Comparison of ENCODE assay signal across 8 cellular contexts in genomic region chr19:19461671-19462622, GRCh38. TPM values are rescaled to one million over a fixed set of nuclear protein-coding genes. Genes with fewer than 3 reads are reported as not detected.
DNase-seq lines count a peak whose midpoint lies in the region; ATAC-seq, FAIRE-seq and TF ChIP-seq lines count a peak whose summit lies in the region.

No MANE protein-coding gene starts in this region.

- WGBS in mesenchymal stem cell, result 35% methylated on average over 26 of the region's 27 CpGs

- H3K27ac ChIP-seq in mesenchymal stem cell (ENCODE audit: low read length, poor library complexity, severe bottlenecking), result peak overlapping the region; percentile 46

- TF ChIP-seq CTCF in type B pancreatic cell (conservative IDR thresholded peaks at IDR 0.05), result no peak

- no peaks in the 10 kb centered on the region for H3K27me3 Mint-ChIP-seq in type B pancreatic cell

- H2AK5ac ChIP-seq in mesenchymal stem cell (ENCODE audit: low read length, severe bottlenecking), result peak overlapping the region; percentile 66

- H2AFZ ChIP-seq in mesenchymal stem cell (ENCODE audit: low read depth, low read length), result no peak overlapping the region

- H3K4me3 ChIP-seq in mesenchymal stem cell (ENCODE audit: insufficient read depth in 1 of 2, low read depth in 1 of 2, low read length in 2 of 2), result peak overlapping the region in 1 of 2 experiments; percentile 2

- H2BK5ac ChIP-seq in mesenchymal stem cell (ENCODE audit: low read depth, low read length, poor library complexity, severe bottlenecking), result no peak overlapping the region

- H2BK12ac ChIP-seq in mesenchymal stem cell (ENCODE audit: low read length in 2 of 2), result peak overlapping the region; percentile 46 to 92

- no peak for FAIRE-seq in urothelium cell line (lab: Jason Lieb, UNC)

- H3K27ac Mint-ChIP-seq in type B pancreatic cell, result peak overlapping the region; percentile 95

- H3K36me3 ChIP-seq in mesenchymal stem cell (ENCODE audit: control insufficient read depth in 1 of 2, insufficient read depth in 2 of 2, low read depth in 1 of 2, low read length in 2 of 2), result peaks cover 22 to 25% of the 10 kb centered on the region in 2 experiments

- H3K79me1 ChIP-seq in mesenchymal stem cell (replicated peaks; ENCODE audit: low read length, poor library complexity, severe bottlenecking), result peaks cover 16% of the 10 kb centered on the region

- H3K4me3 Mint-ChIP-seq in type B pancreatic cell, result peak overlapping the region; percentile 71

- peak overlapping the region; percentile 78 for H4K8ac ChIP-seq in mesenchymal stem cell (ENCODE audit: low read length)

- peak overlapping the region in 1 of 2 experiments; percentile 60 for H3K23ac ChIP-seq in mesenchymal stem cell (ENCODE audit: low read length in 2 of 2)

- H2BK120ac ChIP-seq in mesenchymal stem cell (ENCODE audit: low read depth, low read length), result peak overlapping the region; percentile 42

- H2BK15ac ChIP-seq in mesenchymal stem cell (ENCODE audit: low read depth, poor library complexity, severe bottlenecking), result no peak overlapping the region

- DNase-seq in HT-29 (ENCODE audit: low spot score) (peak; percentile 53), RPMI8226 (peak; percentile 24), mesenchymal stem cell (peak; percentile 59), type B pancreatic cell (ENCODE audit: extremely low spot score, unreplicated experiment) (no peak), urothelium cell line (ENCODE audit: low spot score) (no peak)
- peak; percentile 21 for DNase-seq in effector CD8-positive, alpha-beta T cell (lab: John Stamatoyannopoulos, UW)

- peak overlapping the region in 1 of 2 experiments; percentile 58 for H3K14ac ChIP-seq in mesenchymal stem cell (ENCODE audit: low read length in 2 of 2)

- ATAC-seq in HG03135 (IDR thresholded peaks at IDR 0.05; ENCODE audit: unreplicated experiment) (no peak), GM21825 (IDR thresholded peaks at IDR 0.05; ENCODE audit: unreplicated experiment) (no peak)

- peak overlapping the region; percentile 85 for H3K9ac ChIP-seq in mesenchymal stem cell (ENCODE audit: low read length)

- H3K4me1 ChIP-seq in mesenchymal stem cell (ENCODE audit: control insufficient read depth, insufficient read depth, low read depth, low read length), result peaks cover 69% of the 10 kb centered on the region

- peak overlapping the region; percentile 50 to 63 for H3K18ac ChIP-seq in mesenchymal stem cell (ENCODE audit: low read depth in 1 of 2, low read length in 2 of 2)

- H3K4me1 Mint-ChIP-seq in type B pancreatic cell (ENCODE audit: unreplicated experiment), result peaks cover 71% of the 10 kb centered on the region

- H3K4ac ChIP-seq in mesenchymal stem cell (ENCODE audit: low read depth in 1 of 2, low read length in 2 of 2), result peak overlapping the region; percentile 70 to 91

- no peaks in the 10 kb centered on the region for H3K9me3 ChIP-seq in mesenchymal stem cell (ENCODE audit: control insufficient read depth, low read length)

- H3K27me3 ChIP-seq in mesenchymal stem cell (ENCODE audit: control insufficient read depth in 1 of 2, insufficient read depth in 1 of 2, low read length in 2 of 2), result no peaks in the 10 kb centered on the region

- H3K9me3 Mint-ChIP-seq in type B pancreatic cell, result peaks cover 8% of the 10 kb centered on the region

- peaks cover 23% of the 10 kb centered on the region for H3K36me3 Mint-ChIP-seq in type B pancreatic cell

- H3K4me2 ChIP-seq in mesenchymal stem cell (ENCODE audit: low read length, poor library complexity, severe bottlenecking), result peak overlapping the region; percentile 46

- peak overlapping the region; percentile 95 for H4K91ac ChIP-seq in mesenchymal stem cell (ENCODE audit: low read length)

RNA-seq across cellular contexts. Expression of gene TSSK6, which starts 53.4 kb away (rescaled TPM):
- 1.3 and 1.5 TPM in 2 replicates for total RNA-seq in HT-29 (2014; rRNA removed; shearing (Covaris generic))
- 0.61 TPM for polyA plus RNA-seq in mesenchymal stem cell (2013, experiment 1 of 2)
- 0.66 TPM for polyA plus RNA-seq in mesenchymal stem cell (2013, experiment 2 of 2)
- total RNA-seq in type B pancreatic cell (ENCODE audit: low replicate concordance), result 1.5 and 2.3 TPM in 2 replicates

RNA-seq across cellular contexts. Expression of gene NDUFA13, which starts 54.1 kb away (rescaled TPM):
- 190 and 202 TPM in 2 replicates for total RNA-seq in HT-29 (2014; rRNA removed; shearing (Covaris generic))
- 201 TPM for polyA plus RNA-seq in mesenchymal stem cell (2013, experiment 1 of 2)
- polyA plus RNA-seq in mesenchymal stem cell (2013, experiment 2 of 2), result 201 TPM
- total RNA-seq in type B pancreatic cell (ENCODE audit: low replicate concordance), result 396 and 419 TPM in 2 replicates

RNA-seq across cellular contexts. Expression of gene GATAD2A, which starts 56.5 kb away (rescaled TPM):
- total RNA-seq in HT-29 (2014; rRNA removed; shearing (Covaris generic)), result 85.8 and 96.7 TPM in 2 replicates
- polyA plus RNA-seq in mesenchymal stem cell (2013, experiment 1 of 2), result 46.1 TPM
- 42.5 TPM for polyA plus RNA-seq in mesenchymal stem cell (2013, experiment 2 of 2)
- total RNA-seq in type B pancreatic cell (ENCODE audit: low replicate concordance), result 102 and 113 TPM in 2 replicates

Comparison
In these comparisons a context has a peak if more than half of its experiments do, and no peak if none do; other contexts are left out.
1. DNase-seq: peak in HT-29 (single experiment), RPMI8226 (single experiment), effector CD8-positive, alpha-beta T cell (single experiment) and mesenchymal stem cell (single experiment); none in type B pancreatic cell (single experiment) and urothelium cell line (single experiment).